Comparison of ENCODE assay signal across 1 cellular context in the genomic region with DNA sequence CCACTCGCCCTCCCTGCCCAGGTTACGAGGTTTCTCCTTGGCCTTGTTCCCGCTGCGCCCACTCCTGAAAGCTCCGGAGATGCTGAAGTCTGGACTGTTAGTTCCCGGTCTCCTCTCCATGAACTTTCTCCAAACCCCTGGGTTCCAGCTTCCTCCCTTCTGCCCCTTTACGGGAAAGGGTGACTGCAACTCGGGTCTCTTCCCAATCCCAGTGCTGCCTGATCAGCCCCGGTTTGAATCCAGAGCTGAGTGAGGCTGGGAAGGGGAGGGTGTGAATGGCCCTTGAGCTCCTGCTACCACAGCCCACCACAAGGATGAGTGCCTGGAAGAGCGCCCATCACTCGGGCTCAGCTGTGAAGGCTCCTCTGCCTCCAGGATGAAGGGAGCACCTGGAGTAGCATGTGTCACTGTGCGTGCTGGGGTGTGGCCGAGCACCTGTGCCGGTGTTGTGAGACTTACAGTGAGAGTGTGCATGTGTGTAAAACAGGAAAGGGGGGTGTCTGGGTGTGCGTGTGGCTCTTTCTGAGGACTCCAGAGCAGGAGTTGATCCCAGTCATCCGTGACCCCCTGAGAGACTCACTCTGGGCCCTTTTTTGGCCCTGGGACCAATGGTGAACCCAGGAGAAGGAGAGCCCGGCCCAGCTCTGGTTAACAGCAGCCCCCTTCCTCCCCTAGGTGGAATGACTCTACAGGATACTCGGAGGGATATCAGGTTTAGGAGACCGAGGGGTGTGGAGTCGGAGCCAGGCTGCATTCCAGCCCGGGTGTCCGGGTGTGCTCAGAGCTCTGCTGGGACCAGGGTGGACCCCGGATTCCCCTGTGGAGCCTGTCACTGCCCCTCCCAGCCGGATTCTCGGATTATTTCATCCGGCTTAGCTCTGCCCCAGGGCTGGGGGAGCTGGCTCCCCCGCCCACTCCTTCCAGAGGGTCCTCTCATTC.
TF ChIP-seq lines count a peak whose summit lies in the region.

No MANE protein-coding gene starts in this region.

TF ChIP-seq in HCT116, 20 proteins besides CTCF, POLR2A, EP300 and RAD21 (continued from another document):
- TF ChIP-seq REST (IDR thresholded peaks at IDR 0.05; ENCODE audit: low read depth): no peak
- no peak for TF ChIP-seq ZNF274 (IDR thresholded peaks at IDR 0.05; ENCODE audit: low read depth, low read length)
- no peak for TF ChIP-seq TCF7L2 (IDR thresholded peaks at IDR 0.05; ENCODE audit: borderline replicate concordance, extremely low read depth, insufficient read depth, insufficient read length)
- no peak for TF ChIP-seq CBX3 (IDR thresholded peaks at IDR 0.05; ENCODE audit: low read depth)
- TF ChIP-seq ZBTB33 (IDR thresholded peaks at IDR 0.05; ENCODE audit: extremely low read depth, insufficient replicate concordance, low read length): no peak
- no peak for TF ChIP-seq SP1 (IDR thresholded peaks at IDR 0.05; ENCODE audit: low read depth)
- no peak for TF ChIP-seq CEBPB (IDR thresholded peaks at IDR 0.05; ENCODE audit: low read depth)
